Comparison of ENCODE assay signal across 10 cellular contexts in the genomic region with DNA sequence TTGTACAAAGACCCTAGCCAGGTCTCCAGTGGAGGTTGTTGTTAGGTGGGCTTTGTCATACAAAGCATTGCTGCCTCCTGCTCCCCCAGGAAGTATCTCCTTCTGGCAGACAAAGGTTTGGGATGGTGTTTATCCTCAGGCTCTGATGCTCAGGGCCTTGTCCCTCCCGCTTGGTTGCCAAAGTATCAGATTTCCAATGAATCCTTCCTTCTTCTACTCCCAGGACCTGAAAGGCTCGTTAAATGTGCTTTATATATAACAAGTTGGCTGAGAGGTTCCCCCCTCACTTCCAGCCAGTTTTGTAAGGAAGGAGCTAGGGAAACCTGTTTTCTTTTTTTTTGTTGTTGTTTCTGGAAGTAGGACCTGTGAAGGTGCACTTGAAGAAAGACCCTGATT. TPM values are rescaled to one million over a fixed set of nuclear protein-coding genes. Genes with fewer than 3 reads are reported as not detected.
DNase-seq lines count a peak whose midpoint lies in the region; ATAC-seq and TF ChIP-seq lines count a peak whose summit lies in the region.
"Had no signal": no experiment of that assay in that cellular context is flagged by ENCODE, and none has a peak within 500 bp of the region (broad histone marks: within the 10 kb centered on the region; RNA-seq: fewer than 3 reads in every experiment).

No MANE protein-coding gene starts in this region.

- H3K9me3 ChIP-seq in HEK293 (ENCODE audit: control insufficient read depth, insufficient read depth, low read depth, low read length) (no peaks in the 10 kb centered on the region), iPS-18a (ENCODE audit: control insufficient read depth, low read depth, low read length) (no peaks in the 10 kb centered on the region), spleen (no peaks in the 10 kb centered on the region)

- DNase-seq in RWPE1 (ENCODE audit: low spot score) = no peak
- DNase-seq in spleen = peak; percentile 19
- DNase-seq in epidermal melanocyte (ENCODE audit: insufficient read length, low spot score) = no peak
- DNase-seq in stimulated activated effector memory CD8-positive, alpha-beta T cell treated with anti-CD3 and anti-CD28 coated beads, Interleukin-12 subunit alpha, Interleukin-12 subunit beta, amount 100 ng/mL, for 72 hours (ENCODE audit: low spot score in 2 of 2) = no peak
- DNase-seq: activated CD8-positive, alpha-beta memory T cell treated with anti-CD3 and anti-CD28 coated beads, Interleukin-2, amount 10 ng/mL, durations not matched to agents 7 days and 5 days; NCI-H1930; stimulated activated naive CD4-positive, alpha-beta T cell had no signal

- no peak overlapping the region for H3K27ac Mint-ChIP-seq in stimulated activated effector memory CD8-positive, alpha-beta T cell treated with anti-CD3 and anti-CD28 coated beads, Interleukin-12 subunit alpha, Interleukin-12 subunit beta, amount 100 ng/mL, for 72 hours
- H3K27ac Mint-ChIP-seq: activated CD8-positive, alpha-beta memory T cell treated with anti-CD3 and anti-CD28 coated beads, Interleukin-2, amount 10 ng/mL, durations not matched to agents 7 days and 5 days had no signal

- H3K4me3 Mint-ChIP-seq in stimulated activated effector memory CD8-positive, alpha-beta T cell treated with anti-CD3 and anti-CD28 coated beads, Interleukin-12 subunit alpha, Interleukin-12 subunit beta, amount 100 ng/mL, for 72 hours = no peak overlapping the region
- H3K4me3 Mint-ChIP-seq: activated CD8-positive, alpha-beta memory T cell treated with anti-CD3 and anti-CD28 coated beads, Interleukin-2, amount 10 ng/mL, durations not matched to agents 7 days and 5 days had no signal

- H3K4me1 ChIP-seq in HEK293 (ENCODE audit: control insufficient read depth, insufficient read depth, low read length) (peaks cover 41% of the 10 kb centered on the region), iPS-18a (ENCODE audit: control insufficient read depth, low read depth, low read length) (peaks cover 39% of the 10 kb centered on the region), spleen (peaks cover 0 to 31% (median 7%) of the 10 kb centered on the region in 6 donors)

- H3K27ac ChIP-seq in HEK293 (ENCODE audit: extremely low read depth, low read depth, low read length) (peak overlapping the region; percentile 75), RWPE1 (peak overlapping the region; percentile 60), iPS-18a (ENCODE audit: low read length) (peak overlapping the region; percentile 56), spleen (peak overlapping the region in 1 of 8 donors; percentile 3)

- no peak for ATAC-seq in GM21619 (IDR thresholded peaks at IDR 0.05; ENCODE audit: unreplicated experiment)
- no peak for ATAC-seq in stimulated activated effector memory CD8-positive, alpha-beta T cell treated with anti-CD3 and anti-CD28 coated beads, Interleukin-12 subunit alpha, Interleukin-12 subunit beta, amount 100 ng/mL, for 72 hours
- ATAC-seq: activated CD8-positive, alpha-beta memory T cell treated with anti-CD3 and anti-CD28 coated beads, Interleukin-2, amount 10 ng/mL, durations not matched to agents 7 days and 5 days had no signal

- no peaks in the 10 kb centered on the region for H3K36me3 ChIP-seq in HEK293 (ENCODE audit: control insufficient read depth in 2 of 2, insufficient read depth in 1 of 2, low read length in 2 of 2)
- no peaks in the 10 kb centered on the region for H3K36me3 ChIP-seq in iPS-18a (ENCODE audit: control insufficient read depth, low read depth, low read length)
- no peaks in the 10 kb centered on the region for H3K36me3 ChIP-seq in spleen

- no peaks in the 10 kb centered on the region for H3K9me3 Mint-ChIP-seq in stimulated activated effector memory CD8-positive, alpha-beta T cell treated with anti-CD3 and anti-CD28 coated beads, Interleukin-12 subunit alpha, Interleukin-12 subunit beta, amount 100 ng/mL, for 72 hours

- TF ChIP-seq POLR2A in spleen (IDR thresholded peaks at IDR 0.05) = no peak

- 40 to 82% (median 70%) methylated on average over 2 of the region's 2 CpGs for WGBS in spleen, 5 donors

- intact Hi-C loops in spleen (cut with DNase I; ENCODE audit: low total_unique reads) = no loop called here

- H3K27me3 ChIP-seq in iPS-18a (ENCODE audit: control insufficient read depth, insufficient read depth, low read length) (no peaks in the 10 kb centered on the region), spleen (replicated peaks in 1 of 7) (no peaks in the 10 kb centered on the region)

- TF ChIP-seq CTCF in HEK293 (tag by site-specific recombination; IDR thresholded peaks at IDR 0.05) (no peak), RWPE1 (conservative IDR thresholded peaks at IDR 0.05; ENCODE audit: low read depth) (no peak), spleen (IDR thresholded peaks at IDR 0.05 in 8 of 11, conservative IDR thresholded peaks at IDR 0.05 in 3 of 11) (no peak)

- peaks cover 24% of the 10 kb centered on the region for H3K4me1 Mint-ChIP-seq in stimulated activated effector memory CD8-positive, alpha-beta T cell treated with anti-CD3 and anti-CD28 coated beads, Interleukin-12 subunit alpha, Interleukin-12 subunit beta, amount 100 ng/mL, for 72 hours

- CTCF ChIA-PET in HEK293 (lab: Yijun Ruan, JAX) = interaction anchor here (0.6 to 1.6 kb wide), 7 partner anchors 8 to 428 kb away, joined by 3 to 4 read pairs (median 3); partner anchors contain the start of gene DNPH1
- CTCF ChIA-PET in RWPE1 (lab: Yijun Ruan, JAX) = interaction anchor here (0.8 to 1.8 kb wide), 2 partner anchors 53 to 178 kb away, joined by 5 read pairs; no protein-coding TSS in a partner anchor

- no peak overlapping the region for H3K4me3 ChIP-seq in HEK293 (ENCODE audit: low read depth, low read length)
- peak overlapping the region; percentile 46 for H3K4me3 ChIP-seq in iPS-18a (ENCODE audit: low read length)
- no peak overlapping the region for H3K4me3 ChIP-seq in spleen

- POLR2A ChIA-PET in HEK293 (lab: Yijun Ruan, JAX) (interaction anchor here (1.1 to 1.9 kb wide), 3 partner anchors 10 to 76 kb away, joined by 3 to 7 read pairs (median 3); partner anchors contain the start of genes KLHDC3, MEA1 and PTK7), RWPE1 (lab: Yijun Ruan, JAX; ENCODE audit: low non-redundant PET) (interaction anchor here (0.9 kb wide), 1 partner anchor 14 kb away, joined by 3 read pairs; the partner anchor contains the start of gene PTK7)

- peak overlapping the region; percentile 31 for H3K9ac ChIP-seq in iPS-18a (ENCODE audit: low read length)

- no peaks in the 10 kb centered on the region for H3K36me3 Mint-ChIP-seq in stimulated activated effector memory CD8-positive, alpha-beta T cell treated with anti-CD3 and anti-CD28 coated beads, Interleukin-12 subunit alpha, Interleukin-12 subunit beta, amount 100 ng/mL, for 72 hours
- H3K36me3 Mint-ChIP-seq: activated CD8-positive, alpha-beta memory T cell treated with anti-CD3 and anti-CD28 coated beads, Interleukin-2, amount 10 ng/mL, durations not matched to agents 7 days and 5 days had no signal

TF ChIP-seq in HEK293, 187 proteins besides CTCF, POLR2A, EP300 and RAD21 (continues in another document):
- TF ChIP-seq ZNF114 (tag by site-specific recombination; IDR thresholded peaks at IDR 0.05) = no peak
- peak; percentile 81 for TF ChIP-seq GLIS1 (tag by site-specific recombination; IDR thresholded peaks at IDR 0.05)
- no peak for TF ChIP-seq ZNF174 (tag by site-specific recombination; IDR thresholded peaks at IDR 0.05)
- TF ChIP-seq, protein P1, sequence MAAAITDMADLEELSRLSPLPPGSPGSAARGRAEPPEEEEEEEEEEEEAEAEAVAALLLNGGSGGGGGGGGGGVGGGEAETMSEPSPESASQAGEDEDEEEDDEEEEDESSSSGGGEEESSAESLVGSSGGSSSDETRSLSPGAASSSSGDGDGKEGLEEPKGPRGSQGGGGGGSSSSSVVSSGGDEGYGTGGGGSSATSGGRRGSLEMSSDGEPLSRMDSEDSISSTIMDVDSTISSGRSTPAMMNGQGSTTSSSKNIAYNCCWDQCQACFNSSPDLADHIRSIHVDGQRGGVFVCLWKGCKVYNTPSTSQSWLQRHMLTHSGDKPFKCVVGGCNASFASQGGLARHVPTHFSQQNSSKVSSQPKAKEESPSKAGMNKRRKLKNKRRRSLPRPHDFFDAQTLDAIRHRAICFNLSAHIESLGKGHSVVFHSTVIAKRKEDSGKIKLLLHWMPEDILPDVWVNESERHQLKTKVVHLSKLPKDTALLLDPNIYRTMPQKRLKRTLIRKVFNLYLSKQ (tag by site-specific recombination; IDR thresholded peaks at IDR 0.05; ENCODE audit: borderline replicate concordance) = no peak
- no peak for TF ChIP-seq ZNF560 (tag by site-specific recombination; IDR thresholded peaks at IDR 0.05; ENCODE audit: borderline replicate concordance)
- 0 out of 2 replicates have a peak, but pooled peaks have one; percentile 10 for TF ChIP-seq ZNF580 (tag by site-specific recombination; IDR thresholded peaks at IDR 0.05)

RNA-seq across cellular contexts. Expression of gene PTK7, which starts 14.4 kb away (rescaled TPM):
- total RNA-seq in spleen = 10 to 100 TPM; 20.4 to 66.4 (median 35.1) TPM
- polyA plus RNA-seq in spleen = 10 to 100 TPM in 1 of 3 donors, 1 to 10 TPM in 2; 6.0 to 13.0 (median 8.7) TPM

RNA-seq across cellular contexts. Expression of gene KLC4, which starts 31.1 kb away (rescaled TPM):
- 10 to 100 TPM; 19.6 to 27.0 (median 21.5) TPM for total RNA-seq in spleen
- 10 to 100 TPM; 13.2 to 20.0 (median 19.2) TPM for polyA plus RNA-seq in spleen

RNA-seq across cellular contexts. Expression of gene MRPL2, which starts 31.3 kb away (rescaled TPM):
- total RNA-seq in spleen = 10 to 100 TPM; 11.0 to 43.4 (median 31.0) TPM
- polyA plus RNA-seq in spleen = 10 to 100 TPM; 47.9 to 53.9 (median 52.7) TPM

RNA-seq across cellular contexts. Expression of gene CUL7, which starts 36.9 kb away (rescaled TPM):
- total RNA-seq in spleen = 10 to 100 TPM; 11.8 to 23.1 (median 13.7) TPM
- polyA plus RNA-seq in spleen = 1 to 10 TPM; 3.6 to 7.7 (median 4.9) TPM
